Comparison of ENCODE assay signal across 22 cellular contexts in the genomic region with DNA sequence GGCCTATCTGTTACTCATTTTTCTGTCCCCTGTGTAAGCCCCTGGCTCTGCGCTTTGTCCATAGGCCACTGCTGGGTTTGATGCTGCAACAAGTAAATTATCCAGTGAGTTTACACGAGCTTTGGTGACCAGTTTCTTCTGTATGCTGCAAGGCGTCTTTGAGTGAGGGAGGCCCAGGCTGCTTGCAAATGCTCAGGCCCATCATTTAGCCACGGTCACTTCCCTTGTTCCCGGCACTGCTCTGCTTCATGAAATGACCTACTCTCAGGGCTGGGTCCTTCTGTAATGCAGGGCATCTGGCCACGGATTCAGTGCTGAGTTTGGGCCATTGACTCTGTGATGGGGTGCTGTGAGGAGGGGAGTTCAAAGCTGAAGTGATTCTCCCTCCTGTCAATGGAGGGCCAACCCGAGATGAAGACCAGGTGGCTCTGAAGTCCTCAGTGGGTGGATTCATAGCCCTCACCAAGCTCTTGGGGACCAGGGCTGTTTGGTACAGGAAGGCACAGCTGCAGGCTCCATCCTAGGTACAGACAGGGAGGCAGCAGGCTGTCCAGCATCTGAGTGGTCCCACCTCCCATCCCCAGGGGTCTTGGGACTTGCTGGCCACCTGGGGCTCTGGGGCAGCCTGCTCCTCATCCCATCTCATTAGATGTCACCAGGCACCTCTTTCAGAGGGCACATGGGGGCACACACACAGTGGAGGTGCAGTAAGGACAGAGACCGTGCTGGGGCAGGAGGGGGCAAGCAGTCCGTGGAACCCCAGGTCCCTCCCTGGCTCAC. TPM values are rescaled to one million over a fixed set of nuclear protein-coding genes. Genes with fewer than 3 reads are reported as not detected.
"Had no signal": no experiment of that assay in that cellular context is flagged by ENCODE, and none has a peak within 500 bp of the region (broad histone marks: within the 10 kb centered on the region; RNA-seq: fewer than 3 reads in every experiment).

No MANE protein-coding gene starts in this region.

- H3K36me3 ChIP-seq: gastrocnemius medialis, right lobe of liver, thoracic aorta, vagina had no signal

- H3K9me3 Mint-ChIP-seq: activated naive CD4-positive, alpha-beta T cell treated with anti-CD3 and anti-CD28 coated beads, Interleukin-2, amount 50 U/mL, for 24 hours; activated naive CD8-positive, alpha-beta T cell treated with anti-CD3 and anti-CD28 coated beads, Interleukin-2, amount 50 U/mL, for 24 hours; activated T-helper 1 cell treated with anti-CD3 and anti-CD28 coated beads, Interleukin-12 subunit alpha, Interleukin-12 subunit beta, Interleukin-2, Interleukin-4 antibody, amounts not matched to agents 30 ng/mL and 10 ng/mL and 1 ng/mL, durations not matched to agents 14 hours and 24 hours and 36 hours; central memory CD8-positive, alpha-beta T cell; mesothelial cell of epicardium; neural crest cell; stimulated activated effector memory CD8-positive, alpha-beta T cell treated with anti-CD3 and anti-CD28 coated beads, Interleukin-12 subunit alpha, Interleukin-12 subunit beta, amount 100 ng/mL, for 72 hours; stimulated activated naive CD8-positive, alpha-beta T cell treated with anti-CD3 and anti-CD28 coated beads, Interleukin-15, Interleukin-2, amounts not matched to agents 100 ng/mL and 50 ng/mL, for 24 hours had no signal

- H3K9me3 ChIP-seq: gastrocnemius medialis, right lobe of liver, thoracic aorta, vagina had no signal

- H3K4me3 ChIP-seq: gastrocnemius medialis, hepatocyte, right lobe of liver, skin epidermis, thoracic aorta, vagina had no signal

- H3K79me2 ChIP-seq: hepatocyte had no signal

- H3K4me1 ChIP-seq: gastrocnemius medialis, right lobe of liver, vagina had no signal

- H3K4me1 Mint-ChIP-seq: activated naive CD4-positive, alpha-beta T cell treated with anti-CD3 and anti-CD28 coated beads, Interleukin-2, amount 50 U/mL, for 24 hours; mesothelial cell of epicardium; naive B cell had no signal

- DNase-seq: activated gamma-delta T cell, naive B cell had no signal

- H3K27ac Mint-ChIP-seq: activated CD4-positive, alpha-beta T cell treated with anti-CD3 and anti-CD28 coated beads for 36 hours; activated naive CD4-positive, alpha-beta T cell treated with anti-CD3 and anti-CD28 coated beads, Interleukin-2, amount 50 U/mL, for 24 hours; activated naive CD8-positive, alpha-beta T cell treated with anti-CD3 and anti-CD28 coated beads, Interleukin-2, amount 50 U/mL, for 24 hours; activated T-helper 1 cell treated with anti-CD3 and anti-CD28 coated beads, Interleukin-12 subunit alpha, Interleukin-12 subunit beta, Interleukin-2, Interleukin-4 antibody, amounts not matched to agents 30 ng/mL and 10 ng/mL and 1 ng/mL, durations not matched to agents 14 hours and 24 hours and 36 hours; mesothelial cell of epicardium; progenitor cell of endocrine pancreas; stimulated activated effector memory CD8-positive, alpha-beta T cell treated with anti-CD3 and anti-CD28 coated beads, Interleukin-12 subunit alpha, Interleukin-12 subunit beta, amount 100 ng/mL, for 72 hours; stimulated activated naive CD8-positive, alpha-beta T cell treated with anti-CD3 and anti-CD28 coated beads, Interleukin-15, Interleukin-2, amounts not matched to agents 100 ng/mL and 50 ng/mL, for 24 hours had no signal

- H2AFZ ChIP-seq: hepatocyte had no signal

- H3K27me3 ChIP-seq: hepatocyte, right lobe of liver, vagina had no signal

- H3K27ac ChIP-seq: gastrocnemius medialis, hepatocyte, right lobe of liver, skin epidermis, thoracic aorta, vagina had no signal

- H3K4me2 ChIP-seq: hepatocyte had no signal

- H3K36me3 Mint-ChIP-seq: mesothelial cell of epicardium; naive B cell; stimulated activated effector memory CD8-positive, alpha-beta T cell treated with anti-CD3 and anti-CD28 coated beads, Interleukin-12 subunit alpha, Interleukin-12 subunit beta, amount 100 ng/mL, for 72 hours had no signal

- H3K4me3 Mint-ChIP-seq: activated CD4-positive, alpha-beta T cell treated with anti-CD3 and anti-CD28 coated beads for 36 hours; activated naive CD4-positive, alpha-beta T cell treated with anti-CD3 and anti-CD28 coated beads, Interleukin-2, amount 50 U/mL, for 24 hours; activated naive CD8-positive, alpha-beta T cell treated with anti-CD3 and anti-CD28 coated beads, Interleukin-2, amount 50 U/mL, for 24 hours; activated T-helper 1 cell treated with anti-CD3 and anti-CD28 coated beads, Interleukin-12 subunit alpha, Interleukin-12 subunit beta, Interleukin-2, Interleukin-4 antibody, amounts not matched to agents 30 ng/mL and 10 ng/mL and 1 ng/mL, durations not matched to agents 14 hours and 24 hours and 36 hours; central memory CD8-positive, alpha-beta T cell; mesothelial cell of epicardium; naive B cell; neural crest cell; stimulated activated effector memory CD8-positive, alpha-beta T cell treated with anti-CD3 and anti-CD28 coated beads, Interleukin-12 subunit alpha, Interleukin-12 subunit beta, amount 100 ng/mL, for 72 hours; stimulated activated naive CD8-positive, alpha-beta T cell treated with anti-CD3 and anti-CD28 coated beads, Interleukin-15, Interleukin-2, amounts not matched to agents 100 ng/mL and 50 ng/mL, for 24 hours had no signal

RNA-seq across cellular contexts. Expression of gene LHX4, which starts 21.7 kb away (rescaled TPM):
- total RNA-seq: activated CD4-positive, alpha-beta T cell treated with anti-CD3 and anti-CD28 coated beads for 36 hours; activated T-helper 1 cell treated with anti-CD3 and anti-CD28 coated beads, Interleukin-12 subunit alpha, Interleukin-12 subunit beta, Interleukin-2, Interleukin-4 antibody, amounts not matched to agents 30 ng/mL and 10 ng/mL and 1 ng/mL, durations not matched to agents 14 hours and 24 hours and 36 hours; dermis microvascular lymphatic vessel endothelial cell; gastrocnemius medialis; left cardiac atrium; mammary epithelial cell; right lobe of liver; T-helper 1 cell treated with Interleukin-12 subunit alpha and Interleukin-12 subunit beta and Interleukin-4 antibody, amounts not matched to agents 30 ng/mL and 1 ng/mL, for 36 hours; thoracic aorta had no signal
